12 cellular contexts compared by ENCODE assay signal in the genomic region with DNA sequence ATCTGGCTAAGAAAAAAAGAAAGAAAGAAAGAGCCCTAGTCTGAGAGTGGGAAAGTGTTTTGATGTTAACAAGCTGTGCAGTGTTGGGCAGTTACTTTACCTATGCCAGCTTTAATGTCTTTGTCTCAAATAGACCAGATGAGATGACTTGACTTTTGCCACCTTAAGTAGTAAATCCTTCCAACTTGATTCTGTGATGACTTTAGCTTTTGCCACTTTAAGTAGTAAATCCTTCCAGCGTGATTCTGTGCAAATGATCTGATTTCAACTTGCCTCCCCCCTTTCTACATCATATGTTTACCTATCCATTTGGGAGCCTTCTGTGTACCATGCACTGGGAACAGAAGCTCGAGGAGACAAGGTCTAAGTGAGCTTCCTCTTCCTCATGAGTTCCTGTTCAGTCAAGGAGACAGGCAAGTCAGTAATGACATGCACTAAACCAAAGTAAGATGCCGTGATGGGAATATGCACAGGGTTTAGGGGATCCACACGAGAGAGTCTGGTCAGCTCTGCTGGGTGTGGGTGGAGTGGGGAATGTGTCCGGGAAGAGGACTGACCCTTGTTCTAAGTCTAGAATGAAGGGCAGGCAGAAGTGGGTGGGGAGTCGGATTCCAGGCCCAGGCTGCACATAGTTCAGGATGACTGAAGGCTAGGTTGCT. TPM values are rescaled to one million over a fixed set of nuclear protein-coding genes. Genes with fewer than 3 reads are reported as not detected.
DNase-seq lines count a peak whose midpoint lies in the region; ATAC-seq, FAIRE-seq and TF ChIP-seq lines count a peak whose summit lies in the region.
"Had no signal": no experiment of that assay in that cellular context is flagged by ENCODE, and none has a peak within 500 bp of the region (broad histone marks: within the 10 kb centered on the region; RNA-seq: fewer than 3 reads in every experiment).

No MANE protein-coding gene starts in this region.

- peaks cover 6 to 10% of the 10 kb centered on the region in 2 donors for H3K4me1 ChIP-seq in kidney (ENCODE audit: control insufficient read depth in 1 of 2, insufficient read depth in 1 of 2, low read depth in 1 of 2, low read length in 2 of 2)
- peaks cover 4% of the 10 kb centered on the region for H3K4me1 ChIP-seq in SJCRH30

- H3K27ac ChIP-seq in kidney (ENCODE audit: low read depth in 2 of 2, low read length in 2 of 2) (peak overlapping the region; percentile 22 to 76), SJCRH30 (no peak overlapping the region)

- TF ChIP-seq CTCF in kidney (IDR thresholded peaks at IDR 0.05; ENCODE audit: borderline replicate concordance, extremely low read depth, insufficient read depth) = no peak

- H3K27me3 ChIP-seq in SJCRH30 = no peaks in the 10 kb centered on the region

- H3K36me3 ChIP-seq in kidney (ENCODE audit: control insufficient read depth in 1 of 2, insufficient read depth in 2 of 2, low read length in 2 of 2) = no peaks in the 10 kb centered on the region
- H3K36me3 ChIP-seq in SJCRH30 = no peaks in the 10 kb centered on the region

- H3K9me3 ChIP-seq in kidney (ENCODE audit: control insufficient read depth in 1 of 2, low read length in 2 of 2) (no peaks in the 10 kb centered on the region), SJCRH30 (replicated peaks) (no peaks in the 10 kb centered on the region)

- DNase-seq in GM12891 (ENCODE audit: insufficient read length, low spot score) (no peak), SW480 (ENCODE audit: low spot score) (peak; percentile 35), kidney (no peak), sciatic nerve (ENCODE audit: low spot score) (no peak), SJCRH30 (no peak)
- no peak for DNase-seq in activated CD8-positive, alpha-beta memory T cell treated with anti-CD3 and anti-CD28 coated beads for 24 hours
- DNase-seq: activated CD4-positive, CD25-positive, alpha-beta regulatory T cell treated with anti-CD3 and anti-CD28 coated beads, Interleukin-2, amount 50 U/mL, for 72 hours; activated T-cell treated with anti-CD3 and anti-CD28 coated beads for 4 hours; CD8-positive, alpha-beta T cell; KG1; NCI-H1417 treated with DMSO at 0.1 percent for 48 hours had no signal

- peak; percentile 61 for ATAC-seq in sciatic nerve
- no peak for ATAC-seq in GM19463 (IDR thresholded peaks at IDR 0.05; ENCODE audit: unreplicated experiment)
- ATAC-seq: CD8-positive, alpha-beta T cell had no signal

- H3K9ac ChIP-seq in kidney (ENCODE audit: low read length in 2 of 2) = no peak overlapping the region

- FAIRE-seq in GM12891 (lab: Jason Lieb, UNC) (peak; percentile 31), kidney (lab: Jason Lieb, UNC) (no peak)

- intact Hi-C loops in kidney (cut with DNase I) = no loop called here
- intact Hi-C loops in sciatic nerve (cut with DNase I) = no loop called here

- TF ChIP-seq POLR2A in GM12891 (IDR thresholded peaks at IDR 0.05; ENCODE audit: low read depth, low read length) = no peak

- H3K4me3 ChIP-seq in kidney (ENCODE audit: low read length in 2 of 2) = no peak overlapping the region
- no peak overlapping the region for H3K4me3 ChIP-seq in SJCRH30

TF ChIP-seq in GM12891, 5 proteins besides CTCF, POLR2A, EP300 and RAD21:
- no peak for TF ChIP-seq POLR2AphosphoS5 (IDR thresholded peaks at IDR 0.05; ENCODE audit: low read depth, low read length)
- TF ChIP-seq TAF1 (IDR thresholded peaks at IDR 0.05; ENCODE audit: low read depth, low read length) = no peak
- no peak for TF ChIP-seq SPI1 (IDR thresholded peaks at IDR 0.05; ENCODE audit: low read depth, low read length)
- no peak for TF ChIP-seq PAX5 (IDR thresholded peaks at IDR 0.05; ENCODE audit: insufficient read depth, low read length, severe bottlenecking)
- no peak for TF ChIP-seq POU2F2 (IDR thresholded peaks at IDR 0.05; ENCODE audit: low read depth, low read length)
TF ChIP-seq in GM12891: peak in this region for 0.

RNA-seq across cellular contexts. Expression of a gene that starts 17.3 kb away (rescaled TPM):
- 8.2 TPM for polyA plus RNA-seq in GM12891 (2012; ENCODE audit: low read depth, missing spikeins)
- total RNA-seq in kidney (17.5 TPM), sciatic nerve (50.6 TPM)
- 16.4 TPM for polyA plus RNA-seq in kidney (ENCODE audit: insufficient read depth, low read depth, low replicate concordance)
- total RNA-seq in SJCRH30 (2014; rRNA removed; shearing (Covaris generic)) = 11.5 and 13.8 TPM in 2 replicates
